ENCODE assay signal across 16 cellular contexts in genomic region chr14:30779210-30779609, GRCh38.
DNase-seq lines count a peak whose midpoint lies in the region; ATAC-seq and TF ChIP-seq lines count a peak whose summit lies in the region.
"Had no signal": no experiment of that assay in that cellular context is flagged by ENCODE, and none has a peak within 500 bp of the region (broad histone marks: within the 10 kb centered on the region; RNA-seq: fewer than 3 reads in every experiment).

No MANE protein-coding gene starts in this region.

- DNase-seq in GM13977 (ENCODE audit: low spot score) (peak; percentile 34), HCEC 1CT (peak; percentile 78), PC-9 (peak in 1 of 2 experiments; percentile 57), fibroblast of pulmonary artery (ENCODE audit: low read depth) (peak; percentile 3), osteocyte (ENCODE audit: extremely low spot score, unreplicated experiment) (no peak), DMS153 treated with DMSO at 0.1 percent for 48 hours (lab: John Stamatoyannopoulos, UW; ENCODE audit: unreplicated experiment) (no peak), mucosa of gallbladder (ENCODE audit: low spot score) (no peak)
- DNase-seq: activated naive CD4-positive, alpha-beta T cell treated with anti-CD3 and anti-CD28 coated beads for 36 hours; DMS153; left ventricle myocardium inferior; NK-92 treated with Interleukin-12 subunit alpha and Interleukin-12 subunit beta, amount 100 ng/mL, for 24 hours; SK-N-SH had no signal

- H3F3A ChIP-seq in PC-9 (ENCODE audit: insufficient read depth, low read depth), result 0 out of 2 replicates have a peak, but pooled peaks cover 6% of the 10 kb centered on the region

- 0 out of 2 replicates have a peak overlapping the region, but pooled peaks have one; percentile 9 for H3K4me2 ChIP-seq in PC-9
- H3K4me2 ChIP-seq: SK-N-SH had no signal

- H3K27me3 Mint-ChIP-seq in osteocyte (ENCODE audit: unreplicated experiment), result peaks cover 31% of the 10 kb centered on the region

- no peak overlapping the region for H3K27ac Mint-ChIP-seq in osteocyte (ENCODE audit: unreplicated experiment)
- H3K27ac Mint-ChIP-seq: activated naive CD4-positive, alpha-beta T cell treated with anti-CD3 and anti-CD28 coated beads for 36 hours; B cell had no signal

- no peaks in the 10 kb centered on the region for H3K9me2 ChIP-seq in PC-9 (ENCODE audit: insufficient read depth)
- H3K9me2 ChIP-seq: SK-N-SH had no signal

- H3K4me3 ChIP-seq in PC-9 (no peak overlapping the region), fibroblast of pulmonary artery (replicated peaks; ENCODE audit: low read depth, low read length) (no peak overlapping the region)
- H3K4me3 ChIP-seq: left ventricle myocardium inferior had no signal

- no peaks in the 10 kb centered on the region for H3K79me2 ChIP-seq in PC-9 (ENCODE audit: low read depth)

- H3K4me1 ChIP-seq in PC-9 (replicated peaks; ENCODE audit: insufficient read depth), result peaks cover 9% of the 10 kb centered on the region; the same call in 1 of the 2 replicates
- H3K4me1 ChIP-seq: left ventricle myocardium inferior had no signal

- H3K4me1 Mint-ChIP-seq in osteocyte (ENCODE audit: unreplicated experiment), result no peaks in the 10 kb centered on the region
- H3K4me1 Mint-ChIP-seq: B cell; central memory CD8-positive, alpha-beta T cell; neural crest cell had no signal

- no peaks in the 10 kb centered on the region for H3K9me3 ChIP-seq in PC-9 (ENCODE audit: insufficient read depth, low read depth)
- H3K9me3 ChIP-seq: left ventricle myocardium inferior, SK-N-SH had no signal

- POLR2A ChIA-PET in PC-9 (lab: Charles Lee; ENCODE audit: unreplicated experiment), result no interaction called here

- no TSS peak for BruUV-seq in PC-9 (replicated peaks; lab: Mats Ljungman, UMichigan)

- no peaks in the 10 kb centered on the region for H3K36me3 Mint-ChIP-seq in osteocyte (ENCODE audit: unreplicated experiment)

- in situ Hi-C loops in GM13977 (cut with MboI; ENCODE audit: low pct_unique_long_range_greater_than_20kb, low sequenced_read_pairs, unreplicated experiment), result no loop called here

- intact Hi-C loops in PC-9 (cut with micrococcal nuclease; ENCODE audit: unreplicated experiment), result no loop called here

- H4K20me1 ChIP-seq in PC-9 (ENCODE audit: insufficient read depth), result no peaks in the 10 kb centered on the region

- H3K36me3 ChIP-seq in PC-9 (ENCODE audit: low read depth), result no peaks in the 10 kb centered on the region
- H3K36me3 ChIP-seq: left ventricle myocardium inferior had no signal

- H3K4me3 Mint-ChIP-seq in osteocyte (ENCODE audit: unreplicated experiment), result no peak overlapping the region
- H3K4me3 Mint-ChIP-seq: activated naive CD4-positive, alpha-beta T cell treated with anti-CD3 and anti-CD28 coated beads for 36 hours; B cell; central memory CD8-positive, alpha-beta T cell; neural crest cell had no signal

- H3K9me3 Mint-ChIP-seq in osteocyte (ENCODE audit: unreplicated experiment), result no peaks in the 10 kb centered on the region
- H3K9me3 Mint-ChIP-seq: activated naive CD4-positive, alpha-beta T cell treated with anti-CD3 and anti-CD28 coated beads for 36 hours; central memory CD8-positive, alpha-beta T cell; neural crest cell had no signal

- H2AFZ ChIP-seq in PC-9, result no peak overlapping the region

- no peaks in the 10 kb centered on the region for H3K27me3 ChIP-seq in PC-9 (ENCODE audit: insufficient read depth, low read depth)

- TF ChIP-seq CTCF in GM13977 (IDR thresholded peaks at IDR 0.05; ENCODE audit: extremely low read depth, insufficient read depth, missing control alignments) (no peak), PC-9 (conservative IDR thresholded peaks at IDR 0.05) (no peak), fibroblast of pulmonary artery (IDR thresholded peaks at IDR 0.05; ENCODE audit: low read length, missing control alignments) (no peak), osteocyte (IDR thresholded peaks at IDR 0.05) (no peak)

- no peak overlapping the region for H3K27ac ChIP-seq in PC-9
- H3K27ac ChIP-seq: left ventricle myocardium inferior had no signal

- no peak for ATAC-seq in HG02840 (IDR thresholded peaks at IDR 0.05; ENCODE audit: low FRiP score, unreplicated experiment)

- CTCF ChIA-PET in PC-9 (lab: Charles Lee), result no interaction called here

Comparison
In these comparisons a context has a peak if more than half of its experiments do, and no peak if none do; other contexts are left out.
1. DNase-seq: peak in GM13977 (single experiment), HCEC 1CT (single experiment) and fibroblast of pulmonary artery (single experiment); none in osteocyte (single experiment), DMS153 treated with DMSO at 0.1 percent for 48 hours (single experiment) and mucosa of gallbladder (single experiment).